In genomic region chr4:109729563-109730293, GRCh38 we compare ENCODE assay signal across 1 cellular context.
TF ChIP-seq lines count a peak whose summit lies in the region.

Gene PLA2G12A (minus strand): TSS chr4:109730070. CDS start chr4:109729809, 261 bp downstream.

TF ChIP-seq in SK-N-SH, 30 proteins besides CTCF, POLR2A, EP300 and RAD21 (continued from another document):
- peak; percentile 81 for TF ChIP-seq NRF1 (IDR thresholded peaks at IDR 0.05; ENCODE audit: low read depth, low read length)
